Comparison of ENCODE assay signal across 8 cellular contexts in genomic region chr1:50332941-50333594, GRCh38.
DNase-seq lines count a peak whose midpoint lies in the region; ATAC-seq and TF ChIP-seq lines count a peak whose summit lies in the region.

No MANE protein-coding gene starts in this region.

- intact Hi-C loops in left lung (cut with DNase I) = no loop called here

- no peaks in the 10 kb centered on the region for H3K9me3 ChIP-seq in left lung

- H3K4me3 ChIP-seq in H7 (ENCODE audit: insufficient read depth, low read depth, low read length) (peak overlapping the region; percentile 60), left lung (peak overlapping the region; percentile 33 to 35)

- TF ChIP-seq CTCF in GM12873 (IDR thresholded peaks at IDR 0.05; ENCODE audit: insufficient read depth, low read depth, low read length, missing control alignments) = peak; percentile 87
- TF ChIP-seq CTCF in LNCAP (IDR thresholded peaks at IDR 0.05) = peak; percentile 96
- peak; percentile 93 for TF ChIP-seq CTCF in VCaP (conservative IDR thresholded peaks at IDR 0.05)
- TF ChIP-seq CTCF in left lung (IDR thresholded peaks at IDR 0.05) = peak; percentile 78 to 85

- peak; percentile 98 for ATAC-seq in left lung

- H3K27ac ChIP-seq in VCaP (peak overlapping the region; percentile 40; the same call in 1 of the 2 replicates), cingulate gyrus (ENCODE audit: low read depth, low read length) (peak overlapping the region; percentile 65), left lung (no peak overlapping the region)

- H3K36me3 ChIP-seq in H7 (replicated peaks; ENCODE audit: control insufficient read depth, insufficient read depth, low read length) (no peaks in the 10 kb centered on the region), left lung (no peaks in the 10 kb centered on the region)

- DNase-seq in H7 (peak; percentile 96), left lung (peak; percentile 38 to 91), NCI-H1048 (lab: John Stamatoyannopoulos, UW) (no peak)
- peak; percentile 44 to 60 for DNase-seq in stimulated activated CD4-positive, alpha-beta T cell treated with anti-CD3 and anti-CD28 coated beads, Interleukin-2, amount 100 ng/mL, for 24 hours

- H3K27me3 ChIP-seq in H7 (ENCODE audit: control insufficient read depth, insufficient read depth, low read length) (peaks cover 35% of the 10 kb centered on the region), left lung (peaks cover 0 to 70% of the 10 kb centered on the region in 2 donors)

- H3K4me1 ChIP-seq in left lung = peaks cover 0 to 11% of the 10 kb centered on the region in 2 donors

Comparison
In these comparisons a context has a peak if more than half of its experiments do, and no peak if none do; other contexts are left out.
1. H3K27ac ChIP-seq: peak in VCaP (single experiment) and cingulate gyrus (single experiment); none in left lung (0 of 2).
2. Peak in every context shown above with its lines, with median percentiles within 50 percentile points of each other: CTCF ChIP-seq.